ENCODE assay signal across 9 cellular contexts in genomic region chr4:76434901-76435688, GRCh38. TPM values are rescaled to one million over a fixed set of nuclear protein-coding genes. Genes with fewer than 3 reads are reported as not detected.
DNase-seq lines count a peak whose midpoint lies in the region; ATAC-seq, FAIRE-seq and TF ChIP-seq lines count a peak whose summit lies in the region.
"Had no signal": no experiment of that assay in that cellular context is flagged by ENCODE, and none has a peak within 500 bp of the region (broad histone marks: within the 10 kb centered on the region; RNA-seq: fewer than 3 reads in every experiment).

Gene SHROOM3, plus strand, starts transcription at chr4:76435229. Its CDS starts 824 bp downstream, at chr4:76436053.

- no peak for TF ChIP-seq POLR2A in right lobe of liver (IDR thresholded peaks at IDR 0.05)

- ATAC-seq in right lobe of liver (peak in 3 of 4 donors; percentile 20 to 33 (median 24)), GM18511 (IDR thresholded peaks at IDR 0.05; ENCODE audit: unreplicated experiment) (no peak)
- ATAC-seq: activated CD4-positive, alpha-beta T cell treated with anti-CD3 and anti-CD28 coated beads for 36 hours had no signal

- no peaks in the 10 kb centered on the region for H3K36me3 Mint-ChIP-seq in type B pancreatic cell
- no peaks in the 10 kb centered on the region for H3K36me3 Mint-ChIP-seq in activated T-helper 2 cell treated with anti-CD3 and anti-CD28 coated beads, Interferon-gamma antibody, Interleukin-2, Interleukin-4, amounts not matched to agents 10 μg/mL and 5 μg/mL and 100 μg/mL, durations not matched to agents 14 hours and 24 hours and 36 hours (ENCODE audit: low read depth)

- H3K4me3 Mint-ChIP-seq in type B pancreatic cell: peak within 1 kb of the TSS; percentile 82
- no peak within 1 kb of the TSS for H3K4me3 Mint-ChIP-seq in activated T-helper 2 cell treated with anti-CD3 and anti-CD28 coated beads, Interferon-gamma antibody, Interleukin-2, Interleukin-4, amounts not matched to agents 10 μg/mL and 5 μg/mL and 100 μg/mL, durations not matched to agents 14 hours and 24 hours and 36 hours (ENCODE audit: low read depth)
- H3K4me3 Mint-ChIP-seq: activated CD4-positive, alpha-beta T cell treated with anti-CD3 and anti-CD28 coated beads for 36 hours had no signal

- WGBS in right lobe of liver (ENCODE audit: insufficient coverage, low coverage, low lambda C conversion rate, missing lambda C conversion rate): 37% methylated on average over 9 of the region's 10 CpGs

- H3K79me2 ChIP-seq in Loucy (ENCODE audit: insufficient read depth, low read length): no peaks in the 10 kb centered on the region

- H3K4me1 ChIP-seq in Loucy (ENCODE audit: insufficient read depth, low read length, poor library complexity, severe bottlenecking) (peaks cover 8% of the 10 kb centered on the region), right lobe of liver (no peaks in the 10 kb centered on the region)

- DNase-seq in dorsolateral prefrontal cortex: no peak
- no peak for DNase-seq in right lobe of liver
- DNase-seq in type B pancreatic cell (ENCODE audit: extremely low spot score, unreplicated experiment): no peak
- no peak for DNase-seq in ecto neural progenitor cell (ENCODE audit: low spot score)
- DNase-seq in activated T-helper 2 cell treated with anti-CD3 and anti-CD28 coated beads, Interferon-gamma antibody, Interleukin-2, Interleukin-4, amounts not matched to agents 10 μg/mL and 5 μg/mL and 100 μg/mL, durations not matched to agents 14 hours and 24 hours and 36 hours (ENCODE audit: low spot score): no peak
- no peak for DNase-seq in frontal cortex (ENCODE audit: low spot score in 2 of 2)
- DNase-seq: activated CD4-positive, alpha-beta T cell treated with anti-CD3 and anti-CD28 coated beads for 36 hours had no signal

- H3K27me3 ChIP-seq in Loucy (ENCODE audit: insufficient read depth, low read length, poor library complexity, severe bottlenecking): no peaks in the 10 kb centered on the region
- no peaks in the 10 kb centered on the region for H3K27me3 ChIP-seq in dorsolateral prefrontal cortex
- no peaks in the 10 kb centered on the region for H3K27me3 ChIP-seq in right lobe of liver

- no peak for TF ChIP-seq CTCF in Loucy (conservative IDR thresholded peaks at IDR 0.05; ENCODE audit: low read length)
- no peak for TF ChIP-seq CTCF in dorsolateral prefrontal cortex (IDR thresholded peaks at IDR 0.05 in 54 of 56, conservative IDR thresholded peaks at IDR 0.05 in 2 of 56; ENCODE audit: low read depth in 1 of 56, partially characterized antibody in 56 of 56)
- no peak for TF ChIP-seq CTCF in right lobe of liver (IDR thresholded peaks at IDR 0.05)
- TF ChIP-seq CTCF in type B pancreatic cell (conservative IDR thresholded peaks at IDR 0.05): no peak

- H3K4me3 ChIP-seq in Loucy (ENCODE audit: low read length, poor library complexity, severe bottlenecking) (no peak within 1 kb of the TSS), dorsolateral prefrontal cortex (peak within 1 kb of the TSS in 56 of 59 donors; percentile 4 to 61 (median 38)), right lobe of liver (peak within 1 kb of the TSS in 1 of 3 donors; percentile 8)

- no peaks in the 10 kb centered on the region for H3K36me3 ChIP-seq in Loucy (ENCODE audit: insufficient read depth, low read length)
- no peaks in the 10 kb centered on the region for H3K36me3 ChIP-seq in right lobe of liver

- peak within 1 kb of the TSS; percentile 53 for H2AFZ ChIP-seq in Loucy (ENCODE audit: low read length)

- peaks cover 26% of the 10 kb centered on the region for H3K4me1 Mint-ChIP-seq in type B pancreatic cell (ENCODE audit: unreplicated experiment)
- H3K4me1 Mint-ChIP-seq in activated T-helper 2 cell treated with anti-CD3 and anti-CD28 coated beads, Interferon-gamma antibody, Interleukin-2, Interleukin-4, amounts not matched to agents 10 μg/mL and 5 μg/mL and 100 μg/mL, durations not matched to agents 14 hours and 24 hours and 36 hours (ENCODE audit: low read depth): no peaks in the 10 kb centered on the region
- H3K4me1 Mint-ChIP-seq: activated CD4-positive, alpha-beta T cell treated with anti-CD3 and anti-CD28 coated beads for 36 hours had no signal

- no peak within 1 kb of the TSS for H3K9ac ChIP-seq in Loucy (ENCODE audit: low read depth, low read length, poor library complexity, severe bottlenecking)

- no peaks in the 10 kb centered on the region for H3F3A ChIP-seq in Loucy (ENCODE audit: low read depth)

- H4K20me1 ChIP-seq in Loucy (ENCODE audit: insufficient read depth, low read length, poor library complexity, severe bottlenecking): no peaks in the 10 kb centered on the region

- H3K27ac ChIP-seq in dorsolateral prefrontal cortex (peak within 1 kb of the TSS in 25 of 59 donors; percentile 4 to 65 (median 42)), right lobe of liver (no peak within 1 kb of the TSS)

- H3K9me2 ChIP-seq in Loucy (replicated peaks; ENCODE audit: low read depth, low read length): no peaks in the 10 kb centered on the region

- no peak for FAIRE-seq in frontal cortex (lab: Jason Lieb, UNC)

- H3K27ac Mint-ChIP-seq in type B pancreatic cell: peak within 1 kb of the TSS; percentile 81
- no peak within 1 kb of the TSS for H3K27ac Mint-ChIP-seq in activated T-helper 2 cell treated with anti-CD3 and anti-CD28 coated beads, Interferon-gamma antibody, Interleukin-2, Interleukin-4, amounts not matched to agents 10 μg/mL and 5 μg/mL and 100 μg/mL, durations not matched to agents 14 hours and 24 hours and 36 hours
- H3K27ac Mint-ChIP-seq: activated CD4-positive, alpha-beta T cell treated with anti-CD3 and anti-CD28 coated beads for 36 hours had no signal

- no peak within 1 kb of the TSS for H3K4me2 ChIP-seq in Loucy (ENCODE audit: low read depth, low read length, poor library complexity, severe bottlenecking)

- intact Hi-C loops in dorsolateral prefrontal cortex (cut with DNase I) (loop anchor here in 1 of 2 donors (5.0 kb wide), 2 partner anchors 317 to 772 kb away; no protein-coding TSS in a partner anchor), right lobe of liver (cut with DNase I) (loop anchor here in 1 of 2 donors (5.0 kb wide), 1 partner anchor 67 kb away; no protein-coding TSS in a partner anchor)
- intact Hi-C loops in activated T-helper 2 cell treated with anti-CD3 and anti-CD28 coated beads, Interferon-gamma antibody, Interleukin-2, Interleukin-4, amounts not matched to agents 10 μg/mL and 5 μg/mL and 100 μg/mL, durations not matched to agents 14 hours and 24 hours and 36 hours (cut with micrococcal nuclease): loop anchor here (5.0 to 10.0 kb wide), 2 partner anchors 322 to 610 kb away; no protein-coding TSS in a partner anchor

- peaks cover 7% of the 10 kb centered on the region for H3K9me3 Mint-ChIP-seq in type B pancreatic cell
- no peaks in the 10 kb centered on the region for H3K9me3 Mint-ChIP-seq in activated T-helper 2 cell treated with anti-CD3 and anti-CD28 coated beads, Interferon-gamma antibody, Interleukin-2, Interleukin-4, amounts not matched to agents 10 μg/mL and 5 μg/mL and 100 μg/mL, durations not matched to agents 14 hours and 24 hours and 36 hours

- no peaks in the 10 kb centered on the region for H3K9me3 ChIP-seq in Loucy (ENCODE audit: insufficient read depth, low read depth, low read length)
- no peaks in the 10 kb centered on the region for H3K9me3 ChIP-seq in right lobe of liver

- H3K27me3 Mint-ChIP-seq in type B pancreatic cell: peaks cover 3% of the 10 kb centered on the region
- H3K27me3 Mint-ChIP-seq in activated T-helper 2 cell treated with anti-CD3 and anti-CD28 coated beads, Interferon-gamma antibody, Interleukin-2, Interleukin-4, amounts not matched to agents 10 μg/mL and 5 μg/mL and 100 μg/mL, durations not matched to agents 14 hours and 24 hours and 36 hours (ENCODE audit: low read depth): peaks cover 34% of the 10 kb centered on the region

RNA-seq across cellular contexts. Expression of gene SHROOM3, which starts in this region (rescaled TPM):
- 10 to 100 TPM in 117 of 120 experiments, 1 to 10 TPM in 3; 7.6 to 38.2 (median 21.4) TPM for total RNA-seq in dorsolateral prefrontal cortex
- total RNA-seq in right lobe of liver: 10 to 100 TPM; 15.2 to 35.8 (median 29.9) TPM
- total RNA-seq in type B pancreatic cell (ENCODE audit: low replicate concordance): 32.1 and 38.6 TPM in 2 replicates
- total RNA-seq in activated T-helper 2 cell treated with anti-CD3 and anti-CD28 coated beads, Interferon-gamma antibody, Interleukin-2, Interleukin-4, amounts not matched to agents 10 μg/mL and 5 μg/mL and 100 μg/mL, durations not matched to agents 14 hours and 24 hours and 36 hours: not detected in 2 replicates
- total RNA-seq in frontal cortex: 9.8 TPM
